ENCODE assay signal across 8 cellular contexts in genomic region chr17:80990921-80991644, GRCh38. TPM values are rescaled to one million over a fixed set of nuclear protein-coding genes. Genes with fewer than 3 reads are reported as not detected.
A peak's percentile ranks its signal among the peaks of the same experiment; 100 is the strongest.
DNase-seq lines count a peak whose midpoint lies in the region; ATAC-seq, FAIRE-seq and TF ChIP-seq lines count a peak whose summit lies in the region.

No MANE protein-coding gene starts in this region.

- peak overlapping the region; percentile 74 for H3K4me3 Mint-ChIP-seq in activated naive CD4-positive, alpha-beta T cell treated with anti-CD3 and anti-CD28 coated beads, Interleukin-2, amount 10 ng/mL, durations not matched to agents 7 days and 5 days
- H3K4me3 Mint-ChIP-seq in activated naive CD8-positive, alpha-beta T cell treated with anti-CD3 and anti-CD28 coated beads for 36 hours, result peak overlapping the region; percentile 70
- peak overlapping the region; percentile 79 for H3K4me3 Mint-ChIP-seq in type B pancreatic cell

- peak overlapping the region; percentile 87 to 95 (median 95) for H3K4me3 ChIP-seq in HepG2 (replicated peaks in 1 of 3; ENCODE audit: insufficient read depth in 1 of 3, low read depth in 2 of 3, low read length in 3 of 3)

- H3K27ac ChIP-seq in HepG2 (ENCODE audit: extremely low read length, insufficient read depth, low read length), result peak overlapping the region; percentile 33

- peak overlapping the region; percentile 87 for H3K9ac ChIP-seq in HepG2 (ENCODE audit: insufficient read depth, low read depth, low read length)

- peak in 1 of 2 experiments; percentile 29; a peak in 1 of 4 replicates for TF ChIP-seq EP300 in HepG2 (IDR thresholded peaks at IDR 0.05; ENCODE audit: low read depth in 2 of 2, low read length in 2 of 2)
- TF ChIP-seq EP300 in HepG2 (CRISPR knock-in tag; IDR thresholded peaks at IDR 0.05; ENCODE audit: borderline replicate concordance), result no peak

- DNase-seq in activated naive CD4-positive, alpha-beta T cell treated with anti-CD3 and anti-CD28 coated beads, Interleukin-2, amount 10 ng/mL, durations not matched to agents 7 days and 5 days, result no peak
- DNase-seq in activated naive CD4-positive, alpha-beta T cell treated with Interleukin-2 at 50 U/mL for 16 hours, result no peak
- no peak for DNase-seq in activated naive CD8-positive, alpha-beta T cell treated with anti-CD3 and anti-CD28 coated beads for 36 hours
- DNase-seq in HepG2 (ENCODE audit: low spot score), result peak; percentile 82
- no peak for DNase-seq in type B pancreatic cell (ENCODE audit: extremely low spot score, unreplicated experiment)
- no peak for DNase-seq in C1 segment of cervical spinal cord (lab: John Stamatoyannopoulos, UW)

- no peak for TF ChIP-seq POLR2A in HepG2 (IDR thresholded peaks at IDR 0.05; ENCODE audit: insufficient read depth in 1 of 2, low read depth in 2 of 2, low read length in 2 of 2)

- WGBS in HepG2 (ENCODE audit: low lambda C conversion rate), result 4% methylated on average over 22 of the region's 22 CpGs

- H2AFZ ChIP-seq in HepG2 (ENCODE audit: low read length), result peak overlapping the region; percentile 92

- H3K27me3 ChIP-seq in HepG2 (ENCODE audit: control insufficient read depth in 1 of 2, insufficient read depth in 2 of 2, low read length in 2 of 2), result peaks cover 3 to 31% of the 10 kb centered on the region in 2 experiments; a peak in 4 of 5 replicates

- no peaks in the 10 kb centered on the region for H4K20me1 ChIP-seq in HepG2 (ENCODE audit: insufficient read depth, low read length)

- H3K9me3 ChIP-seq in HepG2 (ENCODE audit: low read length), result no peaks in the 10 kb centered on the region

- intact Hi-C loops in HepG2 (cut with micrococcal nuclease; ENCODE audit: unreplicated experiment), result loop anchor here (5.0 kb wide), 1 partner anchor 51 kb away; no protein-coding TSS in a partner anchor

- ATAC-seq in HepG2 (peak; percentile 45), HG02981 (IDR thresholded peaks at IDR 0.05; ENCODE audit: unreplicated experiment) (no peak), GM21717 (IDR thresholded peaks at IDR 0.05; ENCODE audit: unreplicated experiment) (no peak)

- CTCF ChIA-PET in activated naive CD4-positive, alpha-beta T cell treated with anti-CD3 and anti-CD28 coated beads, Interleukin-2, amount 10 ng/mL, durations not matched to agents 7 days and 5 days (lab: Charles Lee), result interaction anchor here (0.6 to 1.6 kb wide), 2 partner anchors 27 to 509 kb away, joined by 3 read pairs; no protein-coding TSS in a partner anchor
- CTCF ChIA-PET in HepG2 (lab: Yijun Ruan, JAX; ENCODE audit: low intra/inter-chr PET ratio, low total read pairs), result interaction anchor here (1.9 kb wide), 1 partner anchor 111 kb away, joined by 15 read pairs; no protein-coding TSS in a partner anchor

- peaks cover 9 to 13% of the 10 kb centered on the region in 2 experiments for H3K36me3 ChIP-seq in HepG2 (replicated peaks in 1 of 2; ENCODE audit: control insufficient read depth in 1 of 2, insufficient read depth in 2 of 2, low read length in 2 of 2)

- POLR2A ChIA-PET in HepG2 (lab: Yijun Ruan, JAX), result interaction anchor here (0.6 to 1.9 kb wide), 7 partner anchors 10 to 536 kb away, joined by 3 to 10 read pairs (median 4); no protein-coding TSS in a partner anchor

- peak; percentile 56 for TF ChIP-seq CTCF in HepG2 (CRISPR knock-in tag; IDR thresholded peaks at IDR 0.05)
- no peak for TF ChIP-seq CTCF in type B pancreatic cell (conservative IDR thresholded peaks at IDR 0.05)

- H3K27me3 Mint-ChIP-seq in activated naive CD4-positive, alpha-beta T cell treated with anti-CD3 and anti-CD28 coated beads, Interleukin-2, amount 10 ng/mL, durations not matched to agents 7 days and 5 days, result peaks cover 45% of the 10 kb centered on the region
- H3K27me3 Mint-ChIP-seq in activated naive CD8-positive, alpha-beta T cell treated with anti-CD3 and anti-CD28 coated beads for 36 hours, result peaks cover 5% of the 10 kb centered on the region
- H3K27me3 Mint-ChIP-seq in type B pancreatic cell, result peaks cover 9% of the 10 kb centered on the region

- no TSS peak for BruUV-seq in HepG2 (replicated peaks; lab: Mats Ljungman, UMichigan)

- in situ Hi-C loops in HepG2 (cut with HindIII; ENCODE audit: extremely low pct_ligation_motif_present, low pct_unique_long_range_greater_than_20kb), result no loop called here

- H3K4me1 ChIP-seq in HepG2 (ENCODE audit: insufficient read depth, low read length), result peaks cover 64% of the 10 kb centered on the region

- no peaks in the 10 kb centered on the region for H3K79me2 ChIP-seq in HepG2 (ENCODE audit: insufficient read depth, low read length)

- FAIRE-seq in HepG2 (lab: Jason Lieb, UNC), result peak; percentile 89

- H3K4me1 Mint-ChIP-seq in activated naive CD4-positive, alpha-beta T cell treated with anti-CD3 and anti-CD28 coated beads, Interleukin-2, amount 10 ng/mL, durations not matched to agents 7 days and 5 days, result peaks cover 34% of the 10 kb centered on the region
- peaks cover 17% of the 10 kb centered on the region for H3K4me1 Mint-ChIP-seq in activated naive CD8-positive, alpha-beta T cell treated with anti-CD3 and anti-CD28 coated beads for 36 hours
- H3K4me1 Mint-ChIP-seq in type B pancreatic cell (ENCODE audit: unreplicated experiment), result no peaks in the 10 kb centered on the region

- no peak for TF ChIP-seq RAD21 in HepG2 (CRISPR knock-in tag; IDR thresholded peaks at IDR 0.05)

- peaks cover 17% of the 10 kb centered on the region for H3K36me3 Mint-ChIP-seq in activated naive CD4-positive, alpha-beta T cell treated with anti-CD3 and anti-CD28 coated beads, Interleukin-2, amount 10 ng/mL, durations not matched to agents 7 days and 5 days
- H3K36me3 Mint-ChIP-seq in activated naive CD8-positive, alpha-beta T cell treated with anti-CD3 and anti-CD28 coated beads for 36 hours, result no peaks in the 10 kb centered on the region
- no peaks in the 10 kb centered on the region for H3K36me3 Mint-ChIP-seq in type B pancreatic cell

- peak overlapping the region; percentile 94 for H3K4me2 ChIP-seq in HepG2 (ENCODE audit: low read depth, low read length)

- no peaks in the 10 kb centered on the region for H3K9me3 Mint-ChIP-seq in activated naive CD4-positive, alpha-beta T cell treated with anti-CD3 and anti-CD28 coated beads, Interleukin-2, amount 10 ng/mL, durations not matched to agents 7 days and 5 days
- no peaks in the 10 kb centered on the region for H3K9me3 Mint-ChIP-seq in activated naive CD8-positive, alpha-beta T cell treated with anti-CD3 and anti-CD28 coated beads for 36 hours
- no peaks in the 10 kb centered on the region for H3K9me3 Mint-ChIP-seq in type B pancreatic cell

- H3K27ac Mint-ChIP-seq in activated naive CD4-positive, alpha-beta T cell treated with anti-CD3 and anti-CD28 coated beads, Interleukin-2, amount 10 ng/mL, durations not matched to agents 7 days and 5 days, result peak overlapping the region; percentile 85
- H3K27ac Mint-ChIP-seq in activated naive CD8-positive, alpha-beta T cell treated with anti-CD3 and anti-CD28 coated beads for 36 hours, result peak overlapping the region; percentile 77
- H3K27ac Mint-ChIP-seq in type B pancreatic cell, result peak overlapping the region; percentile 59

RNA-seq across cellular contexts. Expression of gene CHMP6, which starts 0.6 kb away (rescaled TPM):
- total RNA-seq in activated naive CD8-positive, alpha-beta T cell treated with anti-CD3 and anti-CD28 coated beads for 36 hours, result 10 to 100 TPM; 21.6 to 23.8 TPM
- total RNA-seq in HepG2 (2016; rRNA removed; fragmentation: Illumina TruSeq; extraction: Trizol) (24.2 and 24.6 TPM in 2 replicates), type B pancreatic cell (ENCODE audit: low replicate concordance) (29.1 and 33.4 TPM in 2 replicates)
- total RNA-seq in HepG2 (2016; cell fraction: cytosol; rRNA removed; fragmentation: Illumina TruSeq; extraction: Trizol; ENCODE audit: low read depth), result 5.9 and 6.6 TPM in 2 replicates
- total RNA-seq in HepG2 (2016; cell fraction: insoluble cytoplasmic fraction; rRNA removed; fragmentation: Illumina TruSeq; extraction: Trizol), result 24.5 and 25.5 TPM in 2 replicates
- 14.7 and 15.5 TPM in 2 replicates for total RNA-seq in HepG2 (2016; cell fraction: membrane; rRNA removed; fragmentation: Illumina TruSeq; extraction: Trizol)
- 12.8 and 13.9 TPM in 2 replicates for total RNA-seq in HepG2 (2016; cell fraction: nucleus; rRNA removed; fragmentation: Illumina TruSeq; extraction: Trizol)
- 11.1 and 17.7 TPM in 2 replicates for polyA plus RNA-seq in HepG2 (2011; rRNA removed)
- polyA plus RNA-seq in HepG2 (2011; cell fraction: cytosol; rRNA removed), result 14.2 and 21.6 TPM in 2 replicates
- polyA plus RNA-seq in HepG2 (2011; cell fraction: nucleus; rRNA removed), result 31.7 and 32.3 TPM in 2 replicates
- 10.1 and 14.6 TPM in 2 replicates for polyA plus RNA-seq in HepG2 (2012)
- polyA plus RNA-seq in HepG2 (2016; cell fraction: cytosol; fragmentation: Illumina TruSeq; extraction: Trizol; ENCODE audit: low read depth), result 8.4 and 9.7 TPM in 2 replicates
- 42.4 and 45.1 TPM in 2 replicates for polyA plus RNA-seq in HepG2 (2016; cell fraction: insoluble cytoplasmic fraction; fragmentation: Illumina TruSeq; extraction: Trizol; ENCODE audit: low read depth)
- polyA plus RNA-seq in HepG2 (2016; cell fraction: membrane; fragmentation: Illumina TruSeq; extraction: Trizol; ENCODE audit: low read depth), result 14.8 and 17.6 TPM in 2 replicates
- polyA plus RNA-seq in HepG2 (2016; cell fraction: nucleus; fragmentation: Illumina TruSeq; extraction: Trizol; ENCODE audit: insufficient read depth, low read depth), result 34.7 and 37.8 TPM in 2 replicates
- 6.7 and 18.8 TPM in 2 replicates for polyA minus RNA-seq in HepG2 (2011; rRNA and poly(A)+ RNA removed; ENCODE audit: low replicate concordance)
- polyA minus RNA-seq in HepG2 (2011; cell fraction: cytosol; rRNA and poly(A)+ RNA removed), result 8.2 and 11.1 TPM in 2 replicates
- polyA minus RNA-seq in HepG2 (2011; cell fraction: nucleus; rRNA and poly(A)+ RNA removed), result 20.0 and 22.4 TPM in 2 replicates

RNA-seq across cellular contexts. Expression of gene BAIAP2, which starts 43.9 kb away (rescaled TPM):
- total RNA-seq in activated naive CD8-positive, alpha-beta T cell treated with anti-CD3 and anti-CD28 coated beads for 36 hours, result 10 to 100 TPM in 1 of 2 experiments, 1 to 10 TPM in 1; 7.7 to 10.0 TPM
- total RNA-seq in HepG2 (2016; rRNA removed; fragmentation: Illumina TruSeq; extraction: Trizol), result 16.3 and 22.5 TPM in 2 replicates
- total RNA-seq in HepG2 (2016; cell fraction: cytosol; rRNA removed; fragmentation: Illumina TruSeq; extraction: Trizol; ENCODE audit: low read depth), result 8.5 and 9.9 TPM in 2 replicates
- 15.1 and 19.9 TPM in 2 replicates for total RNA-seq in HepG2 (2016; cell fraction: insoluble cytoplasmic fraction; rRNA removed; fragmentation: Illumina TruSeq; extraction: Trizol)
- 11.6 and 11.8 TPM in 2 replicates for total RNA-seq in HepG2 (2016; cell fraction: membrane; rRNA removed; fragmentation: Illumina TruSeq; extraction: Trizol)
- total RNA-seq in HepG2 (2016; cell fraction: nucleus; rRNA removed; fragmentation: Illumina TruSeq; extraction: Trizol), result 15.9 and 21.1 TPM in 2 replicates
- 24.0 and 29.8 TPM in 2 replicates for polyA plus RNA-seq in HepG2 (2011; rRNA removed)
- polyA plus RNA-seq in HepG2 (2011; cell fraction: cytosol; rRNA removed), result 14.8 and 22.5 TPM in 2 replicates
- 101 and 122 TPM in 2 replicates for polyA plus RNA-seq in HepG2 (2011; cell fraction: nucleus; rRNA removed)
- polyA plus RNA-seq in HepG2 (2012), result 34.4 and 34.9 TPM in 2 replicates
- polyA plus RNA-seq in HepG2 (2016; cell fraction: cytosol; fragmentation: Illumina TruSeq; extraction: Trizol; ENCODE audit: low read depth), result 3.9 and 4.4 TPM in 2 replicates
- 14.7 and 22.4 TPM in 2 replicates for polyA plus RNA-seq in HepG2 (2016; cell fraction: insoluble cytoplasmic fraction; fragmentation: Illumina TruSeq; extraction: Trizol; ENCODE audit: low read depth)
- 6.8 and 8.2 TPM in 2 replicates for polyA plus RNA-seq in HepG2 (2016; cell fraction: membrane; fragmentation: Illumina TruSeq; extraction: Trizol; ENCODE audit: low read depth)
- 38.9 and 40.0 TPM in 2 replicates for polyA plus RNA-seq in HepG2 (2016; cell fraction: nucleus; fragmentation: Illumina TruSeq; extraction: Trizol; ENCODE audit: insufficient read depth, low read depth)
- 6.9 and 34.6 TPM in 2 replicates for polyA minus RNA-seq in HepG2 (2011; rRNA and poly(A)+ RNA removed; ENCODE audit: low replicate concordance)
- 19.5 and 20.5 TPM in 2 replicates for polyA minus RNA-seq in HepG2 (2011; cell fraction: cytosol; rRNA and poly(A)+ RNA removed)
- polyA minus RNA-seq in HepG2 (2011; cell fraction: nucleus; rRNA and poly(A)+ RNA removed), result 51.2 and 56.7 TPM in 2 replicates
- total RNA-seq in type B pancreatic cell (ENCODE audit: low replicate concordance), result 62.7 and 120 TPM in 2 replicates
